In the genomic region with DNA sequence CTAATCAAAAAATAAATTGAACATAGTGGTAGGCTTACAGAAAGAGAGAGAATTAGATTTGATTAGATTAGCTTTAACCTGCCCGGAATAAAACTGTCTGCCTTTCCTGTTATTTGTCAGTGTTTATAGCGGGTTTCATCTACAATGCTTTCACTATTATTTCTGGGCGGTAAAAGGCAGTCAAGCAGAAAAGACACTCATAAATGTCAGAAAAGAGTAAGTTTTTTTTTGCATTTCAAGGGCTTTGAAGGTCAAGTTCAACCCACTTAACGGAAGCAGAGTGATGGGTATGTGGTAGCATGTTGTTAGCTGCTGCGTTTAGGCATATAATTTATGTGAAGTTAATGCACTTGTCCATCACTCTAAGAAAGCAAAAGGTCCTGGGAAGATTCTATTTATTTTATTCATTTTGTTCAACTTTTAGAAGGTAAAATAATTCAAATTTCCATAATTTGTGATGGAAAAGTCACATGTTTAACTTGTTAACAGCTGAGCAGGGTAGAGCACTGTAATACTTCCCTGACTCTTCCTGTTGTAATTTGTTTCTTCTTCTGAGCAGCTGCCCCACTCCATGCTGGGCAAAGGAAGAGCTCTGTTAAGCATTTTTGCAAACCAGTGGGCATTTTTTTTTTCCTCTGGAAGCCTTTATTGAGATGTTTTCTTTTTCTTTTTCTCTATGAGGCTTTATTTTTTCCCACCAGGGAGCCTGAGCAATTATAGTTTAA, we compare ENCODE assay signal across 9 cellular contexts.
A peak's percentile ranks its signal among the peaks of the same experiment; 100 is the strongest.
DNase-seq lines count a peak whose midpoint lies in the region; ATAC-seq, FAIRE-seq and TF ChIP-seq lines count a peak whose summit lies in the region.
"Had no signal": no experiment of that assay in that cellular context is flagged by ENCODE, and none has a peak within 500 bp of the region (broad histone marks: within the 10 kb centered on the region; RNA-seq: fewer than 3 reads in every experiment).

No MANE protein-coding gene starts in this region.

- no peak for DNase-seq in effector memory CD8-positive, alpha-beta T cell
- DNase-seq in HTR-8/SVneo (ENCODE audit: insufficient read length, low spot score): no peak
- DNase-seq in HFFc6: no peak
- no peak for DNase-seq in GDM1 (lab: John Stamatoyannopoulos, UW)
- DNase-seq in NCI-H446 (lab: John Stamatoyannopoulos, UW): no peak

- H3K27ac Mint-ChIP-seq in effector memory CD8-positive, alpha-beta T cell: peak overlapping the region in 1 of 2 donors; percentile 83
- H3K27ac Mint-ChIP-seq in HFFc6: no peak overlapping the region

- TF ChIP-seq CTCF in HFFc6 (IDR thresholded peaks at IDR 0.05): no peak

- no peak for FAIRE-seq in HTR-8/SVneo (lab: Jason Lieb, UNC)
- FAIRE-seq: TTC549 had no signal

- H3K4me3 Mint-ChIP-seq in effector memory CD8-positive, alpha-beta T cell: peak overlapping the region; percentile 6 to 64
- H3K4me3 Mint-ChIP-seq in HFFc6: no peak overlapping the region

- peaks cover 3% of the 10 kb centered on the region for H3K36me3 Mint-ChIP-seq in effector memory CD8-positive, alpha-beta T cell (ENCODE audit: insufficient read depth)
- no peaks in the 10 kb centered on the region for H3K36me3 Mint-ChIP-seq in HFFc6 (ENCODE audit: low read depth)

- no peaks in the 10 kb centered on the region for H3K27me3 Mint-ChIP-seq in effector memory CD8-positive, alpha-beta T cell
- no peaks in the 10 kb centered on the region for H3K27me3 Mint-ChIP-seq in HFFc6 (ENCODE audit: insufficient read depth)

- no peaks in the 10 kb centered on the region for H3K9me3 Mint-ChIP-seq in effector memory CD8-positive, alpha-beta T cell
- no peaks in the 10 kb centered on the region for H3K9me3 Mint-ChIP-seq in HFFc6

- peaks cover 2 to 28% of the 10 kb centered on the region in 2 donors for H3K4me1 Mint-ChIP-seq in effector memory CD8-positive, alpha-beta T cell (ENCODE audit: low read depth in 2 of 2)
- H3K4me1 Mint-ChIP-seq in HFFc6 (ENCODE audit: low read depth): no peaks in the 10 kb centered on the region

- ATAC-seq in GM18868 (IDR thresholded peaks at IDR 0.05; ENCODE audit: unreplicated experiment) (peak; percentile 89), GM21576 (IDR thresholded peaks at IDR 0.05; ENCODE audit: unreplicated experiment) (peak; percentile 83), HG03521 (IDR thresholded peaks at IDR 0.05; ENCODE audit: unreplicated experiment) (peak; percentile 74)
- ATAC-seq in effector memory CD8-positive, alpha-beta T cell (replicated peaks): peak; percentile 53
